In the genomic region with DNA sequence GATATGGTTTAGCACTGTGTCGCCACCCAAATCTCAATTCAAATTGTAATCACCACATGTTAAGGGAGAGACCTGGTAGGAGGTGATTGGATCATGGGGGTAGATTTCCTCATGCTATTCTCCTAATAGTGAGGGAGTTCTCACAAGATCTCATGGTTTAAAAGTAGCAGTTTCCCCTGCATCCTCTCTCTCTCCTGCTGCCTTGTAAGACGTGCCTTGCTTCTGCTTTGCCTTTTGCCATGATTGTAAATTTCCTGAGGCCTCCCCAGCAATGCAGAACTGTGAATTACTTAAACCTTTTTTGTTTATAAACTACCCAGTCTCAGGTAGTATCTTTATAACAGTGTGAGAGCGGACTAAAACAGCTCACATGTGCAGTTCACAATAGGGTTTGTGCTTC, we compare ENCODE assay signal across 39 cellular contexts.
"Had no signal": no experiment of that assay in that cellular context is flagged by ENCODE, and none has a peak within 500 bp of the region (broad histone marks: within the 10 kb centered on the region; RNA-seq: fewer than 3 reads in every experiment).

No MANE protein-coding gene starts in this region.

- H3K36me3 Mint-ChIP-seq: activated naive CD4-positive, alpha-beta T cell treated with anti-CD3 and anti-CD28 coated beads, Interleukin-2, amount 10 ng/mL, durations not matched to agents 7 days and 5 days; activated naive CD4-positive, alpha-beta T cell treated with anti-CD3 and anti-CD28 coated beads, Interleukin-2, amount 50 U/mL, for 24 hours; activated naive CD8-positive, alpha-beta T cell; activated naive CD8-positive, alpha-beta T cell treated with anti-CD3 and anti-CD28 coated beads for 36 hours; activated naive CD8-positive, alpha-beta T cell treated with anti-CD3 and anti-CD28 coated beads, Interleukin-2, amount 10 ng/mL, durations not matched to agents 7 days and 5 days; brain had no signal

- H3K36me3 ChIP-seq: adrenal gland, ascending aorta, brain microvascular endothelial cell, breast epithelium, cardiac muscle cell had no signal

- H3K27ac Mint-ChIP-seq: activated naive CD4-positive, alpha-beta T cell treated with anti-CD3 and anti-CD28 coated beads for 36 hours; activated naive CD4-positive, alpha-beta T cell treated with anti-CD3 and anti-CD28 coated beads, Interleukin-2, amount 10 ng/mL, durations not matched to agents 7 days and 5 days; activated naive CD4-positive, alpha-beta T cell treated with anti-CD3 and anti-CD28 coated beads, Interleukin-2, amount 50 U/mL, for 24 hours; activated naive CD4-positive, alpha-beta T cell treated with anti-CD3 and anti-CD28 coated beads, Interleukin-2, amount 50 U/mL, for 72 hours; activated naive CD8-positive, alpha-beta T cell; activated naive CD8-positive, alpha-beta T cell treated with anti-CD3 and anti-CD28 coated beads for 36 hours; activated naive CD8-positive, alpha-beta T cell treated with anti-CD3 and anti-CD28 coated beads, Interleukin-2, amount 10 ng/mL, durations not matched to agents 7 days and 5 days; activated naive CD8-positive, alpha-beta T cell treated with anti-CD3 and anti-CD28 coated beads, Interleukin-2, amount 50 U/mL, for 24 hours; activated T-cell treated with anti-CD3 and anti-CD28 coated beads, Interleukin-2, amount 50 U/mL, for 24 hours; activated T-cell treated with anti-CD3 and anti-CD28 coated beads, Interleukin-2, amount 50 U/mL, for 72 hours; activated T-helper 1 cell treated with anti-CD3 and anti-CD28 coated beads, Interleukin-12 subunit alpha, Interleukin-12 subunit beta, Interleukin-2, Interleukin-4 antibody, amounts not matched to agents 30 ng/mL and 10 ng/mL and 1 ng/mL, durations not matched to agents 14 hours and 24 hours and 36 hours; activated T-helper 17 cell treated with anti-CD3 and anti-CD28 coated beads, Interleukin-2, amount 50 U/mL, for 72 hours; activated T-helper 2 cell treated with anti-CD3 and anti-CD28 coated beads, Interferon-gamma antibody, Interleukin-2, Interleukin-4, amounts not matched to agents 10 μg/mL and 5 μg/mL and 100 μg/mL, durations not matched to agents 14 hours and 24 hours and 36 hours; brain had no signal

- H3K4me1 ChIP-seq: adrenal gland, ascending aorta, body of pancreas, breast epithelium had no signal

- H3K27me3 ChIP-seq: adrenal gland, ascending aorta, body of pancreas, brain microvascular endothelial cell, breast epithelium, cardiac muscle cell had no signal

- DNase-seq: activated effector memory CD4-positive, alpha-beta T cell treated with anti-CD3 and anti-CD28 coated beads, Interleukin-2, amount 50 U/mL, for 16 hours; activated effector memory CD4-positive, alpha-beta T cell treated with Interleukin-2 at 50 U/mL for 16 hours; activated gamma-delta T cell; activated gamma-delta T cell treated with Interleukin-2 at 50 U/mL for 16 hours; activated naive CD4-positive, alpha-beta T cell; activated naive CD4-positive, alpha-beta T cell treated with anti-CD3 and anti-CD28 coated beads for 36 hours; activated naive CD4-positive, alpha-beta T cell treated with anti-CD3 and anti-CD28 coated beads, Interleukin-2, amount 10 ng/mL, durations not matched to agents 7 days and 5 days; activated naive CD4-positive, alpha-beta T cell treated with anti-CD3 and anti-CD28 coated beads, Interleukin-2, amount 50 U/mL, for 16 hours; activated naive CD4-positive, alpha-beta T cell treated with Interleukin-2 at 50 U/mL for 16 hours; activated naive CD8-positive, alpha-beta T cell treated with anti-CD3 and anti-CD28 coated beads for 36 hours; activated naive CD8-positive, alpha-beta T cell treated with anti-CD3 and anti-CD28 coated beads, Interleukin-2, amount 10 ng/mL, durations not matched to agents 7 days and 5 days; activated naive CD8-positive, alpha-beta T cell treated with anti-CD3 and anti-CD28 coated beads, Interleukin-2, amount 50 U/mL, for 24 hours; activated T-cell treated with anti-CD3 and anti-CD28 coated beads, Interleukin-2, amount 50 U/mL, for 24 hours; activated T-cell treated with anti-CD3 and anti-CD28 coated beads, Interleukin-2, amount 50 U/mL, for 4 hours; activated T-cell treated with anti-CD3 and anti-CD28 coated beads, Interleukin-2, amount 50 U/mL, for 48 hours; activated T-cell treated with anti-CD3 and anti-CD28 coated beads, Interleukin-2, amount 50 U/mL, for 72 hours; adrenal gland; amniotic stem cell; amygdala; anterior cingulate cortex; aorta; body of pancreas; brain microvascular endothelial cell; caudate nucleus; central memory CD4-positive, alpha-beta T cell; cerebellar nuclear complex had no signal

- H3K9me3 ChIP-seq: adrenal gland, ascending aorta, body of pancreas had no signal

- ATAC-seq: activated naive CD4-positive, alpha-beta T cell treated with anti-CD3 and anti-CD28 coated beads, Interleukin-2, amount 50 U/mL, for 72 hours; activated naive CD8-positive, alpha-beta T cell treated with anti-CD3 and anti-CD28 coated beads, Interleukin-2, amount 50 U/mL, for 24 hours; activated T-cell treated with anti-CD3 and anti-CD28 coated beads, Interleukin-2, amount 50 U/mL, for 4 hours; activated T-cell treated with anti-CD3 and anti-CD28 coated beads, Interleukin-2, amount 50 U/mL, for 72 hours; activated T-helper 17 cell treated with anti-CD3 and anti-CD28 coated beads, Interleukin-2, amount 50 U/mL, for 72 hours; body of pancreas had no signal

- H3K4me3 ChIP-seq: adrenal gland, ascending aorta, body of pancreas, breast epithelium, cardiac muscle cell had no signal

- H3K27ac ChIP-seq: adrenal gland, ascending aorta, body of pancreas, brain microvascular endothelial cell, breast epithelium, cardiac muscle cell had no signal

- FAIRE-seq: astrocyte, bronchial epithelial cell had no signal

- H3K4me1 Mint-ChIP-seq: activated naive CD4-positive, alpha-beta T cell treated with anti-CD3 and anti-CD28 coated beads, Interleukin-2, amount 10 ng/mL, durations not matched to agents 7 days and 5 days; activated naive CD4-positive, alpha-beta T cell treated with anti-CD3 and anti-CD28 coated beads, Interleukin-2, amount 50 U/mL, for 24 hours; activated naive CD8-positive, alpha-beta T cell treated with anti-CD3 and anti-CD28 coated beads for 36 hours; activated naive CD8-positive, alpha-beta T cell treated with anti-CD3 and anti-CD28 coated beads, Interleukin-2, amount 10 ng/mL, durations not matched to agents 7 days and 5 days; activated naive CD8-positive, alpha-beta T cell treated with anti-CD3 and anti-CD28 coated beads, Interleukin-2, amount 50 U/mL, for 24 hours; activated T-helper 17 cell treated with anti-CD3 and anti-CD28 coated beads, Interleukin-2, amount 50 U/mL, for 72 hours; brain; central memory CD8-positive, alpha-beta T cell had no signal

- H3K4me3 Mint-ChIP-seq: activated naive CD4-positive, alpha-beta T cell treated with anti-CD3 and anti-CD28 coated beads for 36 hours; activated naive CD4-positive, alpha-beta T cell treated with anti-CD3 and anti-CD28 coated beads, Interleukin-2, amount 10 ng/mL, durations not matched to agents 7 days and 5 days; activated naive CD4-positive, alpha-beta T cell treated with anti-CD3 and anti-CD28 coated beads, Interleukin-2, amount 50 U/mL, for 24 hours; activated naive CD8-positive, alpha-beta T cell; activated naive CD8-positive, alpha-beta T cell treated with anti-CD3 and anti-CD28 coated beads for 36 hours; activated naive CD8-positive, alpha-beta T cell treated with anti-CD3 and anti-CD28 coated beads, Interleukin-2, amount 10 ng/mL, durations not matched to agents 7 days and 5 days; activated naive CD8-positive, alpha-beta T cell treated with anti-CD3 and anti-CD28 coated beads, Interleukin-2, amount 50 U/mL, for 24 hours; activated T-cell treated with anti-CD3 and anti-CD28 coated beads, Interleukin-2, amount 50 U/mL, for 24 hours; activated T-cell treated with anti-CD3 and anti-CD28 coated beads, Interleukin-2, amount 50 U/mL, for 4 hours; activated T-cell treated with anti-CD3 and anti-CD28 coated beads, Interleukin-2, amount 50 U/mL, for 72 hours; activated T-helper 1 cell treated with anti-CD3 and anti-CD28 coated beads, Interleukin-12 subunit alpha, Interleukin-12 subunit beta, Interleukin-2, Interleukin-4 antibody, amounts not matched to agents 30 ng/mL and 10 ng/mL and 1 ng/mL, durations not matched to agents 14 hours and 24 hours and 36 hours; activated T-helper 17 cell treated with anti-CD3 and anti-CD28 coated beads, Interleukin-2, amount 50 U/mL, for 72 hours; brain; central memory CD8-positive, alpha-beta T cell had no signal

- H3K27me3 Mint-ChIP-seq: activated naive CD4-positive, alpha-beta T cell treated with anti-CD3 and anti-CD28 coated beads, Interleukin-2, amount 10 ng/mL, durations not matched to agents 7 days and 5 days; activated naive CD4-positive, alpha-beta T cell treated with anti-CD3 and anti-CD28 coated beads, Interleukin-2, amount 50 U/mL, for 24 hours; activated naive CD8-positive, alpha-beta T cell; activated naive CD8-positive, alpha-beta T cell treated with anti-CD3 and anti-CD28 coated beads for 36 hours; activated naive CD8-positive, alpha-beta T cell treated with anti-CD3 and anti-CD28 coated beads, Interleukin-2, amount 10 ng/mL, durations not matched to agents 7 days and 5 days; activated naive CD8-positive, alpha-beta T cell treated with anti-CD3 and anti-CD28 coated beads, Interleukin-2, amount 50 U/mL, for 24 hours; activated T-cell treated with anti-CD3 and anti-CD28 coated beads, Interleukin-2, amount 50 U/mL, for 24 hours; activated T-helper 17 cell treated with anti-CD3 and anti-CD28 coated beads, Interleukin-2, amount 50 U/mL, for 72 hours; brain; central memory CD8-positive, alpha-beta T cell had no signal
